In genomic region chr5:14510880-14511279, GRCh38 we compare ENCODE assay signal across 18 cellular contexts.
A peak's percentile ranks its signal among the peaks of the same experiment; 100 is the strongest.
DNase-seq lines count a peak whose midpoint lies in the region; ATAC-seq and TF ChIP-seq lines count a peak whose summit lies in the region.
"Had no signal": no experiment of that assay in that cellular context is flagged by ENCODE, and none has a peak within 500 bp of the region (broad histone marks: within the 10 kb centered on the region; RNA-seq: fewer than 3 reads in every experiment).

No MANE protein-coding gene starts in this region.

- H3K9ac ChIP-seq in OCI-LY3 (ENCODE audit: low read length), result no peak overlapping the region

- no peak overlapping the region for H2AFZ ChIP-seq in OCI-LY3 (ENCODE audit: low read depth, low read length)

- H3K4me3 ChIP-seq in OCI-LY3 (ENCODE audit: low read length) (no peak overlapping the region), dorsolateral prefrontal cortex (no peak overlapping the region), upper lobe of right lung (no peak overlapping the region)
- H3K4me3 ChIP-seq: K562 had no signal

- intact Hi-C loops in dorsolateral prefrontal cortex (cut with DNase I), result no loop called here
- intact Hi-C loops in upper lobe of right lung (cut with DNase I), result no loop called here

- ATAC-seq in SK-N-SH treated with all-trans-retinoic acid at 6 μM for 48 hours (peak; percentile 2), upper lobe of right lung (peak; percentile 6), HG03025 (IDR thresholded peaks at IDR 0.05; ENCODE audit: low FRiP score, unreplicated experiment) (no peak), HG03159 (IDR thresholded peaks at IDR 0.05; ENCODE audit: unreplicated experiment) (no peak)
- ATAC-seq: HCT116, Panc1 had no signal

- H3K9me3 ChIP-seq in OCI-LY3 (ENCODE audit: insufficient read depth, low read length), result no peaks in the 10 kb centered on the region
- H3K9me3 ChIP-seq in upper lobe of right lung, result no peaks in the 10 kb centered on the region
- H3K9me3 ChIP-seq: Caco-2 had no signal

- H3K79me2 ChIP-seq in OCI-LY3 (ENCODE audit: low read length), result no peaks in the 10 kb centered on the region

- H3K27me3 ChIP-seq in OCI-LY3 (ENCODE audit: low read depth, low read length), result no peaks in the 10 kb centered on the region
- H3K27me3 ChIP-seq in dorsolateral prefrontal cortex, result no peaks in the 10 kb centered on the region
- no peaks in the 10 kb centered on the region for H3K27me3 ChIP-seq in upper lobe of right lung

- H3K4me2 ChIP-seq in OCI-LY3 (ENCODE audit: low read length), result peak overlapping the region; percentile 45; the same call in 1 of the 2 replicates

- H3K36me3 ChIP-seq in OCI-LY3 (replicated peaks; ENCODE audit: low read depth, low read length), result no peaks in the 10 kb centered on the region
- H3K36me3 ChIP-seq in upper lobe of right lung, result peaks cover 13% of the 10 kb centered on the region

- H3K27ac ChIP-seq in OCI-LY3 (ENCODE audit: low read length) (no peak overlapping the region), dorsolateral prefrontal cortex (peak overlapping the region in 49 of 59 donors; percentile 26 to 91 (median 67)), upper lobe of right lung (no peak overlapping the region)
- H3K27ac ChIP-seq: RWPE1 had no signal

- no peak for TF ChIP-seq CTCF in OCI-LY3 (IDR thresholded peaks at IDR 0.05; ENCODE audit: low read depth, low read length)
- TF ChIP-seq CTCF in dorsolateral prefrontal cortex (IDR thresholded peaks at IDR 0.05 in 54 of 56, conservative IDR thresholded peaks at IDR 0.05 in 2 of 56; ENCODE audit: low read depth in 1 of 56, partially characterized antibody in 56 of 56), result no peak
- no peak for TF ChIP-seq CTCF in upper lobe of right lung (IDR thresholded peaks at IDR 0.05)

- no peaks in the 10 kb centered on the region for H4K20me1 ChIP-seq in OCI-LY3 (ENCODE audit: insufficient read depth, low read length)

- DNase-seq in dorsolateral prefrontal cortex (no peak), upper lobe of right lung (no peak), NCI-H1092 treated with DMSO at 0.1 percent for 48 hours (lab: John Stamatoyannopoulos, UW) (no peak)
- DNase-seq: Caco-2; CD4-positive, alpha-beta memory T cell; Kasumi-1; MV-4-11; NCI-H2029; SHP77 treated with DMSO at 0.1 percent for 48 hours; SW 1271 had no signal

- H3K4me1 ChIP-seq in OCI-LY3 (ENCODE audit: low read length) (no peaks in the 10 kb centered on the region), upper lobe of right lung (no peaks in the 10 kb centered on the region)
- H3K4me1 ChIP-seq: Caco-2 had no signal

TF ChIP-seq in SK-N-SH treated with all-trans-retinoic acid at 6 μM for 48 hours, 23 proteins besides CTCF, POLR2A, EP300 and RAD21:
- TF ChIP-seq ARNTL (CRISPR knock-in tag; IDR thresholded peaks at IDR 0.05; ENCODE audit: borderline replicate concordance, low read depth), result no peak
- TF ChIP-seq ZNF8 (CRISPR knock-in tag; IDR thresholded peaks at IDR 0.05), result no peak
- TF ChIP-seq GLIS3 (CRISPR knock-in tag; IDR thresholded peaks at IDR 0.05), result no peak
- TF ChIP-seq ZFP3 (CRISPR knock-in tag; IDR thresholded peaks at IDR 0.05), result no peak
- TF ChIP-seq, protein P1, sequence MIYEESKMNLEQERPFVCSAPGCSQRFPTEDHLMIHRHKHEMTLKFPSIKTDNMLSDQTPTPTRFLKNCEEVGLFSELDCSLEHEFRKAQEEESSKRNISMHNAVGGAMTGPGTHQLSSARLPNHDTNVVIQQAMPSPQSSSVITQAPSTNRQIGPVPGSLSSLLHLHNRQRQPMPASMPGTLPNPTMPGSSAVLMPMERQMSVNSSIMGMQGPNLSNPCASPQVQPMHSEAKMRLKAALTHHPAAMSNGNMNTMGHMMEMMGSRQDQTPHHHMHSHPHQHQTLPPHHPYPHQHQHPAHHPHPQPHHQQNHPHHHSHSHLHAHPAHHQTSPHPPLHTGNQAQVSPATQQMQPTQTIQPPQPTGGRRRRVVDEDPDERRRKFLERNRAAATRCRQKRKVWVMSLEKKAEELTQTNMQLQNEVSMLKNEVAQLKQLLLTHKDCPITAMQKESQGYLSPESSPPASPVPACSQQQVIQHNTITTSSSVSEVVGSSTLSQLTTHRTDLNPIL (CRISPR knock-in tag; IDR thresholded peaks at IDR 0.05; ENCODE audit: low read depth), result no peak
- TF ChIP-seq, protein P2, sequence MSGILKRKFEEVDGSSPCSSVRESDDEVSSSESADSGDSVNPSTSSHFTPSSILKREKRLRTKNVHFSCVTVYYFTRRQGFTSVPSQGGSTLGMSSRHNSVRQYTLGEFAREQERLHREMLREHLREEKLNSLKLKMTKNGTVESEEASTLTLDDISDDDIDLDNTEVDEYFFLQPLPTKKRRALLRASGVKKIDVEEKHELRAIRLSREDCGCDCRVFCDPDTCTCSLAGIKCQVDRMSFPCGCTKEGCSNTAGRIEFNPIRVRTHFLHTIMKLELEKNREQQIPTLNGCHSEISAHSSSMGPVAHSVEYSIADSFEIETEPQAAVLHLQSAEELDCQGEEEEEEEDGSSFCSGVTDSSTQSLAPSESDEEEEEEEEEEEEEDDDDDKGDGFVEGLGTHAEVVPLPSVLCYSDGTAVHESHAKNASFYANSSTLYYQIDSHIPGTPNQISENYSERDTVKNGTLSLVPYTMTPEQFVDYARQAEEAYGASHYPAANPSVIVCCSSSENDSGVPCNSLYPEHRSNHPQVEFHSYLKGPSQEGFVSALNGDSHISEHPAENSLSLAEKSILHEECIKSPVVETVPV (CRISPR knock-in tag; IDR thresholded peaks at IDR 0.05), result no peak
- TF ChIP-seq TCF4 (CRISPR knock-in tag; IDR thresholded peaks at IDR 0.05; ENCODE audit: borderline replicate concordance), result no peak
- TF ChIP-seq PATZ1 (CRISPR knock-in tag; IDR thresholded peaks at IDR 0.05; ENCODE audit: borderline replicate concordance), result no peak
- TF ChIP-seq RARB (CRISPR knock-in tag; IDR thresholded peaks at IDR 0.05), result no peak
- TF ChIP-seq ISL1 (CRISPR knock-in tag; IDR thresholded peaks at IDR 0.05), result no peak
- no peak for TF ChIP-seq PPARA (CRISPR knock-in tag; IDR thresholded peaks at IDR 0.05; ENCODE audit: borderline replicate concordance)
- no peak for TF ChIP-seq ZFP30 (CRISPR knock-in tag; IDR thresholded peaks at IDR 0.05)
- TF ChIP-seq TSHZ2 (CRISPR knock-in tag; IDR thresholded peaks at IDR 0.05), result no peak
- TF ChIP-seq, protein P3, sequence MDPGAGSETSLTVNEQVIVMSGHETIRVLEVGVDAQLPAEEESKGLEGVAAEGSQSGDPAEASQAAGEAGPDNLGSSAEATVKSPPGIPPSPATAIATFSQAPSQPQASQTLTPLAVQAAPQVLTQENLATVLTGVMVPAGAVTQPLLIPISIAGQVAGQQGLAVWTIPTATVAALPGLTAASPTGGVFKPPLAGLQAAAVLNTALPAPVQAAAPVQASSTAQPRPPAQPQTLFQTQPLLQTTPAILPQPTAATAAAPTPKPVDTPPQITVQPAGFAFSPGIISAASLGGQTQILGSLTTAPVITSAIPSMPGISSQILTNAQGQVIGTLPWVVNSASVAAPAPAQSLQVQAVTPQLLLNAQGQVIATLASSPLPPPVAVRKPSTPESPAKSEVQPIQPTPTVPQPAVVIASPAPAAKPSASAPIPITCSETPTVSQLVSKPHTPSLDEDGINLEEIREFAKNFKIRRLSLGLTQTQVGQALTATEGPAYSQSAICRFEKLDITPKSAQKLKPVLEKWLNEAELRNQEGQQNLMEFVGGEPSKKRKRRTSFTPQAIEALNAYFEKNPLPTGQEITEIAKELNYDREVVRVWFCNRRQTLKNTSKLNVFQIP (CRISPR knock-in tag; IDR thresholded peaks at IDR 0.05; ENCODE audit: borderline replicate concordance, low read depth), result no peak
- no peak for TF ChIP-seq TOX (CRISPR knock-in tag; IDR thresholded peaks at IDR 0.05; ENCODE audit: borderline replicate concordance)
- TF ChIP-seq ZC3H10 (CRISPR knock-in tag; IDR thresholded peaks at IDR 0.05), result no peak
- no peak for TF ChIP-seq ESRRG (CRISPR knock-in tag; IDR thresholded peaks at IDR 0.05)
- TF ChIP-seq ZNF565 (CRISPR knock-in tag; conservative IDR thresholded peaks at IDR 0.05; ENCODE audit: low read depth), result no peak
- TF ChIP-seq CSDC2 (CRISPR knock-in tag; IDR thresholded peaks at IDR 0.05), result no peak
- TF ChIP-seq SNAI2 (CRISPR knock-in tag; IDR thresholded peaks at IDR 0.05), result no peak

Comparison
In these comparisons a context has a peak if more than half of its experiments do, and no peak if none do; other contexts are left out.
1. H3K27ac ChIP-seq: peak in dorsolateral prefrontal cortex (49 of 59); none in OCI-LY3 (single experiment) and upper lobe of right lung (single experiment).
2. ATAC-seq: peak in SK-N-SH treated with all-trans-retinoic acid at 6 μM for 48 hours (single experiment) and upper lobe of right lung (single experiment); none in HG03025 (single experiment) and HG03159 (single experiment).